ENCODE assay signal across 9 cellular contexts in genomic region chr22:20904008-20904979, GRCh38. TPM values are rescaled to one million over a fixed set of nuclear protein-coding genes. Genes with fewer than 3 reads are reported as not detected.
A peak's percentile ranks its signal among the peaks of the same experiment; 100 is the strongest.
DNase-seq lines count a peak whose midpoint lies in the region; ATAC-seq and TF ChIP-seq lines count a peak whose summit lies in the region.
"Had no signal": no experiment of that assay in that cellular context is flagged by ENCODE, and none has a peak within 500 bp of the region (broad histone marks: within the 10 kb centered on the region; RNA-seq: fewer than 3 reads in every experiment).

No MANE protein-coding gene starts in this region.

- H3K9me3 Mint-ChIP-seq in activated CD8-positive, alpha-beta T cell treated with anti-CD3 and anti-CD28 coated beads, Interleukin-2, amount 10 ng/mL, durations not matched to agents 7 days and 5 days (ENCODE audit: insufficient read depth), result no peaks in the 10 kb centered on the region

- H3K4ac ChIP-seq in trophoblast cell (ENCODE audit: low read depth, low read length), result no peak overlapping the region

- no peaks in the 10 kb centered on the region for H3K79me1 ChIP-seq in trophoblast cell (ENCODE audit: low read length)

- TF ChIP-seq CTCF in epithelial cell of proximal tubule (conservative IDR thresholded peaks at IDR 0.05; ENCODE audit: low read depth, low read length), result no peak

- no peak overlapping the region for H3K9ac ChIP-seq in trophoblast cell (ENCODE audit: low read length)

- no peak overlapping the region for H3K27ac Mint-ChIP-seq in activated CD8-positive, alpha-beta T cell treated with anti-CD3 and anti-CD28 coated beads, Interleukin-2, amount 10 ng/mL, durations not matched to agents 7 days and 5 days

- no peaks in the 10 kb centered on the region for H3K4me1 ChIP-seq in trophoblast cell (ENCODE audit: control insufficient read depth in 1 of 2, insufficient read depth in 2 of 2, low read length in 2 of 2)
- H3K4me1 ChIP-seq: SJSA1 had no signal

- H3K36me3 ChIP-seq in trophoblast cell (ENCODE audit: control insufficient read depth in 1 of 2, insufficient read depth in 2 of 2, low read length in 2 of 2), result no peaks in the 10 kb centered on the region
- H3K36me3 ChIP-seq: SJSA1 had no signal

- no peak overlapping the region for H2AFZ ChIP-seq in trophoblast cell (ENCODE audit: insufficient read depth, low read length, poor library complexity)

- no CpG with 5 or more reads among the region's 7 CpGs for WGBS in trophoblast cell (ENCODE audit: extremely low coverage, insufficient coverage, insufficient read length)

- no peak overlapping the region for H2BK120ac ChIP-seq in trophoblast cell (ENCODE audit: insufficient read depth, low read length, poor library complexity)

- H3K4me1 Mint-ChIP-seq in activated CD8-positive, alpha-beta T cell treated with anti-CD3 and anti-CD28 coated beads, Interleukin-2, amount 10 ng/mL, durations not matched to agents 7 days and 5 days (ENCODE audit: low read depth), result peaks cover 7% of the 10 kb centered on the region

- no peak for ATAC-seq in HG03520 (IDR thresholded peaks at IDR 0.05; ENCODE audit: unreplicated experiment)
- no peak for ATAC-seq in activated CD8-positive, alpha-beta T cell treated with anti-CD3 and anti-CD28 coated beads, Interleukin-2, amount 10 ng/mL, durations not matched to agents 7 days and 5 days

- H3K27me3 Mint-ChIP-seq in activated CD8-positive, alpha-beta T cell treated with anti-CD3 and anti-CD28 coated beads, Interleukin-2, amount 10 ng/mL, durations not matched to agents 7 days and 5 days (ENCODE audit: low read depth), result peaks cover 16% of the 10 kb centered on the region

- no peak overlapping the region for H2BK5ac ChIP-seq in trophoblast cell (ENCODE audit: low read depth, low read length, poor library complexity)

- no peak overlapping the region for H3K4me3 Mint-ChIP-seq in activated CD8-positive, alpha-beta T cell treated with anti-CD3 and anti-CD28 coated beads, Interleukin-2, amount 10 ng/mL, durations not matched to agents 7 days and 5 days

- H3K4me2 ChIP-seq in trophoblast cell (ENCODE audit: low read length), result no peak overlapping the region

- H3K18ac ChIP-seq in trophoblast cell (ENCODE audit: low read length), result no peak overlapping the region

- H2BK12ac ChIP-seq in trophoblast cell (ENCODE audit: low read length), result no peak overlapping the region

- H3K79me2 ChIP-seq in trophoblast cell (ENCODE audit: control insufficient read depth, insufficient read depth, low read length, poor library complexity), result no peaks in the 10 kb centered on the region

- peak; percentile 40 for DNase-seq in DMS 273 (lab: John Stamatoyannopoulos, UW; ENCODE audit: unreplicated experiment)
- peak; percentile 89 for DNase-seq in NCI-H460 (ENCODE audit: extremely low read depth, low read depth)
- peak; percentile 94 for DNase-seq in epithelial cell of proximal tubule (ENCODE audit: low read depth)
- peak; percentile 86 to 98 for DNase-seq in trophoblast cell
- DNase-seq in OCI-M2 (lab: John Stamatoyannopoulos, UW; ENCODE audit: unreplicated experiment), result no peak
- DNase-seq in activated CD8-positive, alpha-beta T cell treated with anti-CD3 and anti-CD28 coated beads, Interleukin-2, amount 10 ng/mL, durations not matched to agents 7 days and 5 days, result no peak
- no peak for DNase-seq in activated CD4-positive, alpha-beta T cell treated with anti-CD3 and anti-CD28 coated beads for 48 hours

- H4K12ac ChIP-seq in trophoblast cell (ENCODE audit: low read depth, low read length), result no peak overlapping the region

- no peak overlapping the region for H4K91ac ChIP-seq in trophoblast cell (ENCODE audit: low read depth, low read length)

- H3K14ac ChIP-seq in trophoblast cell (ENCODE audit: low read length), result no peak overlapping the region

- no peak overlapping the region for H3K23ac ChIP-seq in trophoblast cell (ENCODE audit: low read length)

- no peaks in the 10 kb centered on the region for H3K27me3 ChIP-seq in trophoblast cell (ENCODE audit: insufficient read depth, low read length)
- H3K27me3 ChIP-seq: SJSA1 had no signal

- H3K9me3 ChIP-seq in trophoblast cell (ENCODE audit: insufficient read depth, low read depth, low read length), result peaks cover 1% of the 10 kb centered on the region
- H3K9me3 ChIP-seq: SJSA1 had no signal

- H3K4me3 ChIP-seq in epithelial cell of proximal tubule (ENCODE audit: low read depth, low read length) (no peak overlapping the region), trophoblast cell (ENCODE audit: low read depth, low read length) (no peak overlapping the region)
- H3K4me3 ChIP-seq: SJSA1 had no signal

- no peak overlapping the region for H4K8ac ChIP-seq in trophoblast cell (ENCODE audit: low read depth, low read length)

- POLR2A ChIA-PET in activated CD8-positive, alpha-beta T cell treated with anti-CD3 and anti-CD28 coated beads, Interleukin-2, amount 10 ng/mL, durations not matched to agents 7 days and 5 days (lab: Charles Lee), result interaction anchor here (0.6 kb wide), 1 partner anchor 152 kb away, joined by 3 read pairs; no protein-coding TSS in a partner anchor

- CTCF ChIA-PET in activated CD8-positive, alpha-beta T cell treated with anti-CD3 and anti-CD28 coated beads, Interleukin-2, amount 10 ng/mL, durations not matched to agents 7 days and 5 days (lab: Charles Lee), result interaction anchor here (1.0 to 1.9 kb wide), 3 partner anchors 13 to 18 kb away, joined by 3 to 4 read pairs (median 3); partner anchors contain the start of gene CRKL

- no peak overlapping the region for H2AK5ac ChIP-seq in trophoblast cell (ENCODE audit: low read length)

- H3K27ac ChIP-seq in trophoblast cell (ENCODE audit: low read depth, low read length), result no peak overlapping the region
- H3K27ac ChIP-seq: SJSA1 had no signal

- no peaks in the 10 kb centered on the region for H3K36me3 Mint-ChIP-seq in activated CD8-positive, alpha-beta T cell treated with anti-CD3 and anti-CD28 coated beads, Interleukin-2, amount 10 ng/mL, durations not matched to agents 7 days and 5 days (ENCODE audit: low read depth)

RNA-seq across cellular contexts. Expression of gene CRKL, which starts 12.9 kb away (rescaled TPM):
- total RNA-seq in NCI-H460 (2014; rRNA removed; shearing (Covaris generic)), result 37.8 and 39.5 TPM in 2 replicates
- 25.3 and 30.3 TPM in 2 replicates for polyA plus RNA-seq in NCI-H460 (2014; cell fraction: nucleus; rRNA removed)
- 42.6 and 53.6 TPM in 2 replicates for total RNA-seq in epithelial cell of proximal tubule
- 43.3 and 44.5 TPM in 2 replicates for polyA plus RNA-seq in trophoblast cell (2013)
- 10 to 100 TPM; 87.0 to 87.4 TPM for total RNA-seq in activated CD8-positive, alpha-beta T cell treated with anti-CD3 and anti-CD28 coated beads, Interleukin-2, amount 10 ng/mL, durations not matched to agents 7 days and 5 days

RNA-seq across cellular contexts. Expression of gene SNAP29, which starts 45.5 kb away (rescaled TPM):
- 9.0 and 11.2 TPM in 2 replicates for total RNA-seq in NCI-H460 (2014; rRNA removed; shearing (Covaris generic))
- 2.8 and 4.7 TPM in 2 replicates for polyA plus RNA-seq in NCI-H460 (2014; cell fraction: nucleus; rRNA removed)
- 13.0 and 16.0 TPM in 2 replicates for total RNA-seq in epithelial cell of proximal tubule
- polyA plus RNA-seq in trophoblast cell (2013), result 42.7 and 45.7 TPM in 2 replicates
- total RNA-seq in activated CD8-positive, alpha-beta T cell treated with anti-CD3 and anti-CD28 coated beads, Interleukin-2, amount 10 ng/mL, durations not matched to agents 7 days and 5 days, result 10 to 100 TPM; 30.7 to 32.3 TPM

RNA-seq across cellular contexts. Expression of gene PI4KA, which starts 45.7 kb away (rescaled TPM):
- total RNA-seq in NCI-H460 (2014; rRNA removed; shearing (Covaris generic)), result 17.3 and 24.6 TPM in 2 replicates
- polyA plus RNA-seq in NCI-H460 (2014; cell fraction: nucleus; rRNA removed), result 46.2 and 51.7 TPM in 2 replicates
- 24.1 and 30.5 TPM in 2 replicates for total RNA-seq in epithelial cell of proximal tubule
- polyA plus RNA-seq in trophoblast cell (2013), result 29.7 and 32.4 TPM in 2 replicates
- 100 to 1,000 TPM; 112 to 120 TPM for total RNA-seq in activated CD8-positive, alpha-beta T cell treated with anti-CD3 and anti-CD28 coated beads, Interleukin-2, amount 10 ng/mL, durations not matched to agents 7 days and 5 days

Comparison
In these comparisons a context has a peak if more than half of its experiments do, and no peak if none do; other contexts are left out.
1. DNase-seq: peak in DMS 273 (single experiment), NCI-H460 (single experiment), epithelial cell of proximal tubule (single experiment) and trophoblast cell (2 of 2); none in OCI-M2 (single experiment), activated CD8-positive, alpha-beta T cell treated with anti-CD3 and anti-CD28 coated beads, Interleukin-2, amount 10 ng/mL, durations not matched to agents 7 days and 5 days (single experiment) and activated CD4-positive, alpha-beta T cell treated with anti-CD3 and anti-CD28 coated beads for 48 hours (single experiment).